Comparison of ENCODE assay signal across 8 cellular contexts in genomic region chr12:111598637-111599458, GRCh38. TPM values are rescaled to one million over a fixed set of nuclear protein-coding genes. Genes with fewer than 3 reads are reported as not detected.
DNase-seq lines count a peak whose midpoint lies in the region; TF ChIP-seq lines count a peak whose summit lies in the region.

TSS of gene ATXN2 (minus strand) at chr12:111599315. CDS start at chr12:111599034, 281 bp downstream.

- H3K27ac ChIP-seq in skin epidermis: peak within 1 kb of the TSS; percentile 93 to 100 (median 98)

- peaks cover 44% of the 10 kb centered on the region for H4K20me1 ChIP-seq in Loucy (ENCODE audit: insufficient read depth, low read length, poor library complexity, severe bottlenecking)

- peak within 1 kb of the TSS; percentile 74 for H3K9ac ChIP-seq in Loucy (ENCODE audit: low read depth, low read length, poor library complexity, severe bottlenecking)

- H3K27me3 ChIP-seq in Loucy (ENCODE audit: insufficient read depth, low read length, poor library complexity, severe bottlenecking): no peaks in the 10 kb centered on the region

- H3K4me1 ChIP-seq in Loucy (ENCODE audit: insufficient read depth, low read length, poor library complexity, severe bottlenecking): peaks cover 29% of the 10 kb centered on the region

- H3K9me2 ChIP-seq in Loucy (replicated peaks; ENCODE audit: low read depth, low read length): no peaks in the 10 kb centered on the region

- H3K4me3 ChIP-seq in Loucy (ENCODE audit: low read length, poor library complexity, severe bottlenecking): peak within 1 kb of the TSS; percentile 80
- peak within 1 kb of the TSS; percentile 63 to 99 (median 92) for H3K4me3 ChIP-seq in skin epidermis

- H3K4me2 ChIP-seq in Loucy (ENCODE audit: low read depth, low read length, poor library complexity, severe bottlenecking): peak within 1 kb of the TSS; percentile 90

- no peak for TF ChIP-seq CTCF in Loucy (conservative IDR thresholded peaks at IDR 0.05; ENCODE audit: low read length)

- DNase-seq in G401 (ENCODE audit: low spot score) (peak; percentile 61), H4 (ENCODE audit: low spot score) (peak; percentile 30), T-helper 22 cell (ENCODE audit: low read depth) (peak; percentile 63), T47D (ENCODE audit: low read depth in 1 of 2, low spot score in 1 of 2) (peak; percentile 85 to 86), iPS-NIHi11 (ENCODE audit: low spot score) (peak; percentile 89), NAMALWA (ENCODE audit: low spot score) (no peak)

- H3K9me3 ChIP-seq in Loucy (ENCODE audit: insufficient read depth, low read depth, low read length): no peaks in the 10 kb centered on the region

- peaks cover 47% of the 10 kb centered on the region for H3K79me2 ChIP-seq in Loucy (ENCODE audit: insufficient read depth, low read length)

- H2AFZ ChIP-seq in Loucy (ENCODE audit: low read length): peak within 1 kb of the TSS; percentile 90

- H3K36me3 ChIP-seq in Loucy (ENCODE audit: insufficient read depth, low read length): no peaks in the 10 kb centered on the region

- H3F3A ChIP-seq in Loucy (ENCODE audit: low read depth): no peaks in the 10 kb centered on the region

- in situ Hi-C loops in G401 (cut with HindIII; ENCODE audit: low sequenced_read_pairs): loop anchor here (25.0 kb wide), 1 partner anchor 88 kb away; the partner anchor contains the start of genes ACAD10 and BRAP
- in situ Hi-C loops in T47D (cut with HindIII; ENCODE audit: low pct_unique_long_range_greater_than_20kb, low sequenced_read_pairs): no loop called here

RNA-seq across cellular contexts. Expression of gene ATXN2, which starts in this region (rescaled TPM):
- total RNA-seq in G401 (2014; rRNA removed; shearing (Covaris generic)): 11.3 and 22.7 TPM in 2 replicates
- total RNA-seq in H4 (2014; rRNA removed; shearing (Covaris generic)): 10.2 and 12.0 TPM in 2 replicates
